ENCODE assay signal across 25 cellular contexts in genomic region chr2:233107906-233108305, GRCh38. TPM values are rescaled to one million over a fixed set of nuclear protein-coding genes. Genes with fewer than 3 reads are reported as not detected.
DNase-seq lines count a peak whose midpoint lies in the region; ATAC-seq and TF ChIP-seq lines count a peak whose summit lies in the region.
"Had no signal": no experiment of that assay in that cellular context is flagged by ENCODE, and none has a peak within 500 bp of the region (broad histone marks: within the 10 kb centered on the region; RNA-seq: fewer than 3 reads in every experiment).

No MANE protein-coding gene starts in this region.

- no peak for DNase-seq in CD8-positive, alpha-beta T cell
- DNase-seq in RPMI7951 (ENCODE audit: low read depth) (peak; percentile 43), immature natural killer cell (no peak), NCI-H510A treated with DMSO at 0.1 percent for 48 hours (lab: John Stamatoyannopoulos, UW) (no peak), progenitor cell of endocrine pancreas (ENCODE audit: low spot score, unreplicated experiment) (no peak)
- DNase-seq: activated CD4-positive, alpha-beta T cell treated with anti-CD3 and anti-CD28 coated beads, Interleukin-2, amount 10 ng/mL, durations not matched to agents 7 days and 5 days; body of pancreas; DMS79; effector CD8-positive, alpha-beta T cell; foreskin keratinocyte; GF-D8; heart right ventricle; KBM-7; left colon; NCI-H1694; NCI-H2171; NCI-H524 treated with DMSO at 0.1 percent for 48 hours; RPMI8226; transverse colon had no signal

- H3K36me3 ChIP-seq in CD8-positive, alpha-beta T cell (ENCODE audit: insufficient read depth, low read length): no peaks in the 10 kb centered on the region
- H3K36me3 ChIP-seq: heart right ventricle, transverse colon had no signal

- peaks cover 56% of the 10 kb centered on the region for H3K4me1 ChIP-seq in CD8-positive, alpha-beta T cell (ENCODE audit: insufficient read depth, low read length)
- H3K4me1 ChIP-seq: foreskin keratinocyte, parathyroid adenoma, transverse colon had no signal

- H3K9me3 ChIP-seq in CD8-positive, alpha-beta T cell (ENCODE audit: low read length): no peaks in the 10 kb centered on the region
- H3K9me3 ChIP-seq: body of pancreas, transverse colon had no signal

- H3K4me3 Mint-ChIP-seq in CD8-positive, alpha-beta T cell: no peak overlapping the region
- H3K4me3 Mint-ChIP-seq in immature natural killer cell: peak overlapping the region; percentile 47 to 65 (median 59)
- H3K4me3 Mint-ChIP-seq in stimulated activated memory B cell treated with anti-CD40 and anti-IgM and Interleukin-4, amounts not matched to agents 10 μg/mL and 1 μg/mL and 100 μg/mL, for 72 hours: peak overlapping the region; percentile 73
- H3K4me3 Mint-ChIP-seq in progenitor cell of endocrine pancreas (ENCODE audit: low read depth): no peak overlapping the region
- H3K4me3 Mint-ChIP-seq: activated CD4-positive, alpha-beta T cell treated with anti-CD3 and anti-CD28 coated beads, Interleukin-2, amount 10 ng/mL, durations not matched to agents 7 days and 5 days; T-helper 1 cell treated with Interleukin-12 subunit alpha and Interleukin-12 subunit beta and Interleukin-4 antibody, amounts not matched to agents 30 μg/mL and 1 μg/mL, for 36 hours had no signal

- no peak for ATAC-seq in CD8-positive, alpha-beta T cell
- ATAC-seq in stimulated activated memory B cell treated with anti-CD40 and anti-IgM and Interleukin-4, amounts not matched to agents 10 μg/mL and 1 μg/mL and 100 μg/mL, for 72 hours: peak; percentile 67
- ATAC-seq in activated CD4-positive, CD25-positive, alpha-beta regulatory T cell treated with anti-CD3 and anti-CD28 coated beads, Interleukin-2, amount 50 U/mL, for 24 hours: no peak
- ATAC-seq: body of pancreas, foreskin keratinocyte, left colon, sciatic nerve had no signal

- peak overlapping the region; percentile 74 for H3K27ac Mint-ChIP-seq in CD8-positive, alpha-beta T cell
- H3K27ac Mint-ChIP-seq in immature natural killer cell (peak overlapping the region; percentile 53 to 86 (median 80)), progenitor cell of endocrine pancreas (no peak overlapping the region)
- peak overlapping the region; percentile 93 for H3K27ac Mint-ChIP-seq in stimulated activated memory B cell treated with anti-CD40 and anti-IgM and Interleukin-4, amounts not matched to agents 10 μg/mL and 1 μg/mL and 100 μg/mL, for 72 hours
- H3K27ac Mint-ChIP-seq: T-helper 1 cell treated with Interleukin-12 subunit alpha and Interleukin-12 subunit beta and Interleukin-4 antibody, amounts not matched to agents 30 μg/mL and 1 μg/mL, for 36 hours had no signal

- H3K27me3 Mint-ChIP-seq in CD8-positive, alpha-beta T cell (ENCODE audit: low read depth): no peaks in the 10 kb centered on the region
- H3K27me3 Mint-ChIP-seq in immature natural killer cell (ENCODE audit: low read depth in 3 of 3) (peaks cover 0 to 7% (median 0%) of the 10 kb centered on the region in 3 donors), progenitor cell of endocrine pancreas (peaks cover 21% of the 10 kb centered on the region)
- H3K27me3 Mint-ChIP-seq in stimulated activated memory B cell treated with anti-CD40 and anti-IgM and Interleukin-4, amounts not matched to agents 10 μg/mL and 1 μg/mL and 100 μg/mL, for 72 hours: no peaks in the 10 kb centered on the region
- H3K27me3 Mint-ChIP-seq: activated CD4-positive, alpha-beta T cell treated with anti-CD3 and anti-CD28 coated beads, Interleukin-2, amount 10 ng/mL, durations not matched to agents 7 days and 5 days had no signal

- no peak overlapping the region for H3K27ac ChIP-seq in CD8-positive, alpha-beta T cell (ENCODE audit: low read depth, low read length)
- H3K27ac ChIP-seq: body of pancreas, foreskin keratinocyte, heart right ventricle, parathyroid adenoma, transverse colon, VCaP had no signal

- H3K27me3 ChIP-seq in CD8-positive, alpha-beta T cell (ENCODE audit: insufficient read depth, low read length): no peaks in the 10 kb centered on the region
- H3K27me3 ChIP-seq: body of pancreas, transverse colon had no signal

- H3K36me3 Mint-ChIP-seq in CD8-positive, alpha-beta T cell: peaks cover 31% of the 10 kb centered on the region
- H3K36me3 Mint-ChIP-seq in immature natural killer cell (peaks cover 4 to 8% (median 5%) of the 10 kb centered on the region in 3 donors), progenitor cell of endocrine pancreas (ENCODE audit: insufficient read depth) (no peaks in the 10 kb centered on the region)
- H3K36me3 Mint-ChIP-seq in stimulated activated memory B cell treated with anti-CD40 and anti-IgM and Interleukin-4, amounts not matched to agents 10 μg/mL and 1 μg/mL and 100 μg/mL, for 72 hours: peaks cover 44% of the 10 kb centered on the region

- intact Hi-C loops in CD8-positive, alpha-beta T cell (cut with DNase I, micrococcal nuclease): no loop called here

- POLR2A ChIA-PET in CD8-positive, alpha-beta T cell (lab: Charles Lee): interaction anchor here (1.3 kb wide), 1 partner anchor 47 kb away, joined by 4 read pairs; the partner anchor contains the start of gene INPP5D

- H3K4me1 Mint-ChIP-seq in CD8-positive, alpha-beta T cell (ENCODE audit: low read depth): peaks cover 74% of the 10 kb centered on the region
- H3K4me1 Mint-ChIP-seq in immature natural killer cell (peaks cover 86 to 93% of the 10 kb centered on the region in 2 donors), progenitor cell of endocrine pancreas (ENCODE audit: low read depth) (peaks cover 2% of the 10 kb centered on the region)
- H3K4me1 Mint-ChIP-seq in stimulated activated memory B cell treated with anti-CD40 and anti-IgM and Interleukin-4, amounts not matched to agents 10 μg/mL and 1 μg/mL and 100 μg/mL, for 72 hours: peaks cover 78% of the 10 kb centered on the region

- no peak overlapping the region for H3K4me3 ChIP-seq in CD8-positive, alpha-beta T cell (ENCODE audit: low read depth, low read length)
- H3K4me3 ChIP-seq: body of pancreas, heart right ventricle, transverse colon had no signal

- TF ChIP-seq CTCF in CD8-positive, alpha-beta T cell (IDR thresholded peaks at IDR 0.05): no peak
- TF ChIP-seq CTCF in progenitor cell of endocrine pancreas (IDR thresholded peaks at IDR 0.05; ENCODE audit: unreplicated experiment): no peak

- no peaks in the 10 kb centered on the region for H3K9me3 Mint-ChIP-seq in CD8-positive, alpha-beta T cell
- no peaks in the 10 kb centered on the region for H3K9me3 Mint-ChIP-seq in immature natural killer cell
- no peaks in the 10 kb centered on the region for H3K9me3 Mint-ChIP-seq in stimulated activated memory B cell treated with anti-CD40 and anti-IgM and Interleukin-4, amounts not matched to agents 10 μg/mL and 1 μg/mL and 100 μg/mL, for 72 hours
- no peaks in the 10 kb centered on the region for H3K9me3 Mint-ChIP-seq in progenitor cell of endocrine pancreas (ENCODE audit: low read depth)
- H3K9me3 Mint-ChIP-seq: activated CD4-positive, alpha-beta T cell treated with anti-CD3 and anti-CD28 coated beads, Interleukin-2, amount 10 ng/mL, durations not matched to agents 7 days and 5 days had no signal

- CTCF ChIA-PET in CD8-positive, alpha-beta T cell (lab: Charles Lee): interaction anchor here (1.5 kb wide), 1 partner anchor 54 kb away, joined by 6 read pairs; no protein-coding TSS in a partner anchor

RNA-seq across cellular contexts. Expression of gene INPP5D, which starts 47.8 kb away (rescaled TPM):
- 100 to 1,000 TPM; 105 to 121 TPM for total RNA-seq in CD8-positive, alpha-beta T cell
- total RNA-seq in RPMI7951 (2014; rRNA removed; shearing (Covaris generic)): 0.24 and 1.1 TPM in 2 replicates
- 100 to 1,000 TPM in 1 of 3 donors, 10 to 100 TPM in 2; 54.8 to 307 (median 73.5) TPM for polyA plus RNA-seq in immature natural killer cell
- total RNA-seq in progenitor cell of endocrine pancreas: 5.3 and 9.0 TPM in 2 replicates

Comparison
In these comparisons a context has a peak if more than half of its experiments do, and no peak if none do; other contexts are left out.
1. H3K4me3 Mint-ChIP-seq: peak in immature natural killer cell (5 of 5) and stimulated activated memory B cell treated with anti-CD40 and anti-IgM and Interleukin-4, amounts not matched to agents 10 μg/mL and 1 μg/mL and 100 μg/mL, for 72 hours (single experiment); none in CD8-positive, alpha-beta T cell (single experiment) and progenitor cell of endocrine pancreas (single experiment).
2. RNA of gene INPP5D, which starts 47.8 kb away (total RNA-seq): 105 to 121 TPM in CD8-positive, alpha-beta T cell; 5.3 to 9.0 TPM in progenitor cell of endocrine pancreas and 0.24 to 1.1 TPM in RPMI7951; every median in the first group is over 10 times any median in the second.